8 cellular contexts compared by ENCODE assay signal in genomic region chr5:157267025-157267424, GRCh38. TPM values are rescaled to one million over a fixed set of nuclear protein-coding genes. Genes with fewer than 3 reads are reported as not detected.
DNase-seq lines count a peak whose midpoint lies in the region; ATAC-seq and TF ChIP-seq lines count a peak whose summit lies in the region.

No MANE protein-coding gene starts in this region.

- WGBS in SK-N-SH (ENCODE audit: low lambda C conversion rate): 90% methylated on average over 2 of the region's 3 CpGs

- ATAC-seq in SK-N-SH treated with all-trans-retinoic acid at 6 μM for 48 hours (no peak), GM19035 (IDR thresholded peaks at IDR 0.05; ENCODE audit: unreplicated experiment) (no peak), HG02678 (IDR thresholded peaks at IDR 0.05; ENCODE audit: unreplicated experiment) (no peak)
- no peak for ATAC-seq in activated T-cell treated with anti-CD3 and anti-CD28 coated beads, Interleukin-2, amount 50 U/mL, for 72 hours (replicated peaks in 1 of 2)
- no peak for ATAC-seq in stimulated activated naive B cell treated with anti-CD40 and anti-IgM and Interleukin-4, amounts not matched to agents 10 μg/mL and 1 μg/mL and 100 μg/mL, for 72 hours (replicated peaks)

- H3K36me3 Mint-ChIP-seq in activated T-cell treated with anti-CD3 and anti-CD28 coated beads, Interleukin-2, amount 50 U/mL, for 72 hours (ENCODE audit: insufficient read depth in 2 of 2): peaks cover 10% of the 10 kb centered on the region in 2 donors
- peaks cover 39 to 49% of the 10 kb centered on the region in 2 donors for H3K36me3 Mint-ChIP-seq in stimulated activated naive B cell treated with anti-CD40 and anti-IgM and Interleukin-4, amounts not matched to agents 10 μg/mL and 1 μg/mL and 100 μg/mL, for 72 hours

- H3K36me3 ChIP-seq in SK-N-SH (replicated peaks in 1 of 2; ENCODE audit: control insufficient read depth in 1 of 2, insufficient read depth in 2 of 2, low read length in 1 of 2): no peaks in the 10 kb centered on the region

- H3K4me2 ChIP-seq in SK-N-SH: peak overlapping the region; percentile 90

- no peaks in the 10 kb centered on the region for H3K9me3 Mint-ChIP-seq in activated T-cell treated with anti-CD3 and anti-CD28 coated beads, Interleukin-2, amount 50 U/mL, for 72 hours
- peaks cover 0 to 1% of the 10 kb centered on the region in 2 donors for H3K9me3 Mint-ChIP-seq in stimulated activated naive B cell treated with anti-CD40 and anti-IgM and Interleukin-4, amounts not matched to agents 10 μg/mL and 1 μg/mL and 100 μg/mL, for 72 hours

- TF ChIP-seq EP300 in SK-N-SH (IDR thresholded peaks at IDR 0.05; ENCODE audit: borderline replicate concordance in 1 of 2, low read depth in 1 of 2, low read length in 1 of 2): no peak

- TF ChIP-seq RAD21 in SK-N-SH (IDR thresholded peaks at IDR 0.05; ENCODE audit: low read length): no peak

- H3K79me2 ChIP-seq in SK-N-SH (ENCODE audit: insufficient read depth): no peaks in the 10 kb centered on the region

- peak overlapping the region; percentile 1 for H3K27ac Mint-ChIP-seq in activated T-cell treated with anti-CD3 and anti-CD28 coated beads, Interleukin-2, amount 50 U/mL, for 72 hours
- H3K27ac Mint-ChIP-seq in stimulated activated naive B cell treated with anti-CD40 and anti-IgM and Interleukin-4, amounts not matched to agents 10 μg/mL and 1 μg/mL and 100 μg/mL, for 72 hours: peak overlapping the region; percentile 95

- H2AFZ ChIP-seq in SK-N-SH (ENCODE audit: low read depth): no peak overlapping the region

- no peak for DNase-seq in SK-N-SH
- no peak for DNase-seq in activated T-cell treated with anti-CD3 and anti-CD28 coated beads, Interleukin-2, amount 50 U/mL, for 72 hours
- DNase-seq in stimulated activated naive B cell treated with anti-CD40 and anti-IgM and Interleukin-4, amounts not matched to agents 10 μg/mL and 1 μg/mL and 100 μg/mL, for 72 hours: no peak
- no peak for DNase-seq in stimulated activated CD4-positive, alpha-beta T cell treated with anti-CD3 and anti-CD28 coated beads, Interleukin-1b, Interleukin-23, amount 100 ng/mL, for 48 hours

- CTCF ChIA-PET in SK-N-SH (lab: Yijun Ruan, JAX): interaction anchor here (0.8 to 6.8 kb wide), 11 partner anchors 9 to 61 kb away, joined by 3 to 63 read pairs (median 5); no protein-coding TSS in a partner anchor

- no peaks in the 10 kb centered on the region for H3K27me3 Mint-ChIP-seq in activated T-cell treated with anti-CD3 and anti-CD28 coated beads, Interleukin-2, amount 50 U/mL, for 72 hours (ENCODE audit: low read depth)
- no peaks in the 10 kb centered on the region for H3K27me3 Mint-ChIP-seq in stimulated activated naive B cell treated with anti-CD40 and anti-IgM and Interleukin-4, amounts not matched to agents 10 μg/mL and 1 μg/mL and 100 μg/mL, for 72 hours

- H3K9ac ChIP-seq in SK-N-SH: no peak overlapping the region

- H3F3A ChIP-seq in SK-N-SH (replicated peaks; ENCODE audit: insufficient read depth): no peaks in the 10 kb centered on the region

- POLR2A ChIA-PET in SK-N-SH (lab: Yijun Ruan, JAX): no interaction called here

- no peak for TF ChIP-seq CTCF in SK-N-SH (IDR thresholded peaks at IDR 0.05)

- H3K4me1 ChIP-seq in SK-N-SH (ENCODE audit: control insufficient read depth in 1 of 2, insufficient read depth in 2 of 2, low read depth in 1 of 2, low read length in 1 of 2): peaks cover 0 to 19% of the 10 kb centered on the region in 2 experiments; a peak in 1 of 4 replicates

- H3K4me3 Mint-ChIP-seq in activated T-cell treated with anti-CD3 and anti-CD28 coated beads, Interleukin-2, amount 50 U/mL, for 72 hours: peak overlapping the region; percentile 78 to 95
- peak overlapping the region; percentile 94 to 99 for H3K4me3 Mint-ChIP-seq in stimulated activated naive B cell treated with anti-CD40 and anti-IgM and Interleukin-4, amounts not matched to agents 10 μg/mL and 1 μg/mL and 100 μg/mL, for 72 hours

- peak overlapping the region; percentile 72 to 90; a peak in 3 of 4 replicates for H3K4me3 ChIP-seq in SK-N-SH (ENCODE audit: low read depth in 2 of 2, low read length in 1 of 2)
- H3K4me3 ChIP-seq in iPS-18c (ENCODE audit: insufficient read depth, low read depth, low read length): peak overlapping the region; percentile 72

- peaks cover 18% of the 10 kb centered on the region for H3K27me3 ChIP-seq in SK-N-SH (ENCODE audit: insufficient read depth)

- peaks cover 79% of the 10 kb centered on the region for H3K4me1 Mint-ChIP-seq in activated T-cell treated with anti-CD3 and anti-CD28 coated beads, Interleukin-2, amount 50 U/mL, for 72 hours (ENCODE audit: low read depth)
- peaks cover 53 to 80% of the 10 kb centered on the region in 2 donors for H3K4me1 Mint-ChIP-seq in stimulated activated naive B cell treated with anti-CD40 and anti-IgM and Interleukin-4, amounts not matched to agents 10 μg/mL and 1 μg/mL and 100 μg/mL, for 72 hours

- H4K20me1 ChIP-seq in SK-N-SH (ENCODE audit: insufficient read depth): no peaks in the 10 kb centered on the region

- H3K9me3 ChIP-seq in SK-N-SH: no peaks in the 10 kb centered on the region
- no peaks in the 10 kb centered on the region for H3K9me3 ChIP-seq in iPS-18c (ENCODE audit: control insufficient read depth, insufficient read depth, low read length)

- no peaks in the 10 kb centered on the region for H3K9me2 ChIP-seq in SK-N-SH

- H3K27ac ChIP-seq in SK-N-SH (ENCODE audit: low read depth in 2 of 2, low read length in 1 of 2): no peak overlapping the region

TF ChIP-seq in SK-N-SH, 30 proteins besides CTCF, POLR2A, EP300 and RAD21:
- TF ChIP-seq RCOR1 (IDR thresholded peaks at IDR 0.05; ENCODE audit: low read length): no peak

TF ChIP-seq in SK-N-SH treated with all-trans-retinoic acid at 6 μM for 48 hours, 23 proteins besides CTCF, POLR2A, EP300 and RAD21:
- TF ChIP-seq ZNF565 (CRISPR knock-in tag; conservative IDR thresholded peaks at IDR 0.05; ENCODE audit: low read depth) (no peak), CSRNP3 (CRISPR knock-in tag; IDR thresholded peaks at IDR 0.05) (no peak), POU6F1 (CRISPR knock-in tag; IDR thresholded peaks at IDR 0.05; ENCODE audit: borderline replicate concordance, low read depth) (no peak), ESRRG (CRISPR knock-in tag; IDR thresholded peaks at IDR 0.05) (no peak), ZC3H10 (CRISPR knock-in tag; IDR thresholded peaks at IDR 0.05) (no peak)

RNA-seq across cellular contexts. Expression of gene CYFIP2, which starts 1.1 kb away (rescaled TPM):
- 20.1 and 21.3 TPM in 2 replicates for polyA plus RNA-seq in SK-N-SH (2012; rRNA removed)
- polyA plus RNA-seq in SK-N-SH (2012; cell fraction: cytosol; rRNA removed): 17.0 and 20.2 TPM in 2 replicates
- 43.5 and 54.8 TPM in 2 replicates for polyA plus RNA-seq in SK-N-SH (2012; cell fraction: nucleus; rRNA removed)
- total RNA-seq in activated T-cell treated with anti-CD3 and anti-CD28 coated beads, Interleukin-2, amount 50 U/mL, for 72 hours: 100 to 1,000 TPM; 235 to 288 TPM
